2 cellular contexts compared by ENCODE assay signal in the genomic region with DNA sequence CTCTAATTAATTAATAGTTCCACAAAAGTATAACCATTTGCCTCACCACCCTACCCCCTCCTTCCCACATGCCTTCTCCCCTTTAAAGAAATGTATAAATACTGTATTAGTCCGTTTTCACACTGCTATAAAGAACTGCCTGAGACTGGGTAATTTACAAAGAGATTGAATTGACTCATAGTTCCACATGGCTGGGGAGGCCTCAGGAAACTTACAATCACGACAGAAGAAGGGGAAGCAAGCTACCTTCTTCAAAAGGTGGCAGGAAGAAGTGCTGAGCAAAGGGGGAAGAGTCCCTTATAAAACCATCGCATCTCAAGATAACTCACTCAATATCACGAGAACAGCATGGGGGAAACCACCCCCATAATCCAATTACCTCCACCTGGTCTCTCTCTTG.
TF ChIP-seq lines count a peak whose summit lies in the region.

No MANE protein-coding gene starts in this region.

TF ChIP-seq in GM12891, 5 proteins besides CTCF, POLR2A, EP300 and RAD21:
- no peak for TF ChIP-seq SPI1 (IDR thresholded peaks at IDR 0.05; ENCODE audit: low read depth, low read length)
- TF ChIP-seq TAF1 (IDR thresholded peaks at IDR 0.05; ENCODE audit: low read depth, low read length): no peak
- no peak for TF ChIP-seq PAX5 (IDR thresholded peaks at IDR 0.05; ENCODE audit: insufficient read depth, low read length, severe bottlenecking)
- no peak for TF ChIP-seq POU2F2 (IDR thresholded peaks at IDR 0.05; ENCODE audit: low read depth, low read length)
- no peak for TF ChIP-seq POLR2AphosphoS5 (IDR thresholded peaks at IDR 0.05; ENCODE audit: low read depth, low read length)

TF ChIP-seq in WTC11, 78 proteins besides CTCF, POLR2A, EP300 and RAD21:
- TF ChIP-seq NFE2L1 (CRISPR knock-in tag; IDR thresholded peaks at IDR 0.05) (no peak), ZNF396 (CRISPR knock-in tag; IDR thresholded peaks at IDR 0.05; ENCODE audit: borderline replicate concordance) (no peak), ELF4 (CRISPR knock-in tag; IDR thresholded peaks at IDR 0.05; ENCODE audit: low read depth) (no peak), NFATC4 (CRISPR knock-in tag; IDR thresholded peaks at IDR 0.05) (no peak), ZNF416 (CRISPR knock-in tag; IDR thresholded peaks at IDR 0.05) (no peak), OVOL2 (CRISPR knock-in tag; IDR thresholded peaks at IDR 0.05; ENCODE audit: borderline replicate concordance) (no peak), ATF1 (CRISPR knock-in tag; IDR thresholded peaks at IDR 0.05) (no peak), ZNF219 (CRISPR knock-in tag; IDR thresholded peaks at IDR 0.05; ENCODE audit: borderline replicate concordance) (no peak), EMX1 (CRISPR knock-in tag; IDR thresholded peaks at IDR 0.05) (no peak), PRRX2 (CRISPR knock-in tag; IDR thresholded peaks at IDR 0.05) (no peak), ZNF232 (CRISPR knock-in tag; IDR thresholded peaks at IDR 0.05) (no peak), ZBTB21 (CRISPR knock-in tag; IDR thresholded peaks at IDR 0.05; ENCODE audit: borderline replicate concordance) (no peak), TP53 (CRISPR knock-in tag; IDR thresholded peaks at IDR 0.05) (no peak)
- TF ChIP-seq, protein P1, sequence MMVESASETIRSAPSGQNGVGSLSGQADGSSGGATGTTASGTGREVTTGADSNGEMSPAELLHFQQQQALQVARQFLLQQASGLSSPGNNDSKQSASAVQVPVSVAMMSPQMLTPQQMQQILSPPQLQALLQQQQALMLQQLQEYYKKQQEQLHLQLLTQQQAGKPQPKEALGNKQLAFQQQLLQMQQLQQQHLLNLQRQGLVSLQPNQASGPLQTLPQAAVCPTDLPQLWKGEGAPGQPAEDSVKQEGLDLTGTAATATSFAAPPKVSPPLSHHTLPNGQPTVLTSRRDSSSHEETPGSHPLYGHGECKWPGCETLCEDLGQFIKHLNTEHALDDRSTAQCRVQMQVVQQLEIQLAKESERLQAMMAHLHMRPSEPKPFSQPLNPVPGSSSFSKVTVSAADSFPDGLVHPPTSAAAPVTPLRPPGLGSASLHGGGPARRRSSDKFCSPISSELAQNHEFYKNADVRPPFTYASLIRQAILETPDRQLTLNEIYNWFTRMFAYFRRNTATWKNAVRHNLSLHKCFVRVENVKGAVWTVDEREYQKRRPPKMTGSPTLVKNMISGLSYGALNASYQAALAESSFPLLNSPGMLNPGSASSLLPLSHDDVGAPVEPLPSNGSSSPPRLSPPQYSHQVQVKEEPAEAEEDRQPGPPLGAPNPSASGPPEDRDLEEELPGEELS (CRISPR knock-in tag; IDR thresholded peaks at IDR 0.05): no peak
- TF ChIP-seq, protein P2, sequence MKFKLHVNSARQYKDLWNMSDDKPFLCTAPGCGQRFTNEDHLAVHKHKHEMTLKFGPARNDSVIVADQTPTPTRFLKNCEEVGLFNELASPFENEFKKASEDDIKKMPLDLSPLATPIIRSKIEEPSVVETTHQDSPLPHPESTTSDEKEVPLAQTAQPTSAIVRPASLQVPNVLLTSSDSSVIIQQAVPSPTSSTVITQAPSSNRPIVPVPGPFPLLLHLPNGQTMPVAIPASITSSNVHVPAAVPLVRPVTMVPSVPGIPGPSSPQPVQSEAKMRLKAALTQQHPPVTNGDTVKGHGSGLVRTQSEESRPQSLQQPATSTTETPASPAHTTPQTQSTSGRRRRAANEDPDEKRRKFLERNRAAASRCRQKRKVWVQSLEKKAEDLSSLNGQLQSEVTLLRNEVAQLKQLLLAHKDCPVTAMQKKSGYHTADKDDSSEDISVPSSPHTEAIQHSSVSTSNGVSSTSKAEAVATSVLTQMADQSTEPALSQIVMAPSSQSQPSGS (CRISPR knock-in tag; IDR thresholded peaks at IDR 0.05; ENCODE audit: borderline replicate concordance, low read depth): no peak
- TF ChIP-seq, protein P3, sequence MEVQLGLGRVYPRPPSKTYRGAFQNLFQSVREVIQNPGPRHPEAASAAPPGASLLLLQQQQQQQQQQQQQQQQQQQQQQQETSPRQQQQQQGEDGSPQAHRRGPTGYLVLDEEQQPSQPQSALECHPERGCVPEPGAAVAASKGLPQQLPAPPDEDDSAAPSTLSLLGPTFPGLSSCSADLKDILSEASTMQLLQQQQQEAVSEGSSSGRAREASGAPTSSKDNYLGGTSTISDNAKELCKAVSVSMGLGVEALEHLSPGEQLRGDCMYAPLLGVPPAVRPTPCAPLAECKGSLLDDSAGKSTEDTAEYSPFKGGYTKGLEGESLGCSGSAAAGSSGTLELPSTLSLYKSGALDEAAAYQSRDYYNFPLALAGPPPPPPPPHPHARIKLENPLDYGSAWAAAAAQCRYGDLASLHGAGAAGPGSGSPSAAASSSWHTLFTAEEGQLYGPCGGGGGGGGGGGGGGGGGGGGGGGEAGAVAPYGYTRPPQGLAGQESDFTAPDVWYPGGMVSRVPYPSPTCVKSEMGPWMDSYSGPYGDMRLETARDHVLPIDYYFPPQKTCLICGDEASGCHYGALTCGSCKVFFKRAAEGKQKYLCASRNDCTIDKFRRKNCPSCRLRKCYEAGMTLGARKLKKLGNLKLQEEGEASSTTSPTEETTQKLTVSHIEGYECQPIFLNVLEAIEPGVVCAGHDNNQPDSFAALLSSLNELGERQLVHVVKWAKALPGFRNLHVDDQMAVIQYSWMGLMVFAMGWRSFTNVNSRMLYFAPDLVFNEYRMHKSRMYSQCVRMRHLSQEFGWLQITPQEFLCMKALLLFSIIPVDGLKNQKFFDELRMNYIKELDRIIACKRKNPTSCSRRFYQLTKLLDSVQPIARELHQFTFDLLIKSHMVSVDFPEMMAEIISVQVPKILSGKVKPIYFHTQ (CRISPR knock-in tag; IDR thresholded peaks at IDR 0.05): no peak
